1 cellular context compared by ENCODE assay signal in the genomic region with DNA sequence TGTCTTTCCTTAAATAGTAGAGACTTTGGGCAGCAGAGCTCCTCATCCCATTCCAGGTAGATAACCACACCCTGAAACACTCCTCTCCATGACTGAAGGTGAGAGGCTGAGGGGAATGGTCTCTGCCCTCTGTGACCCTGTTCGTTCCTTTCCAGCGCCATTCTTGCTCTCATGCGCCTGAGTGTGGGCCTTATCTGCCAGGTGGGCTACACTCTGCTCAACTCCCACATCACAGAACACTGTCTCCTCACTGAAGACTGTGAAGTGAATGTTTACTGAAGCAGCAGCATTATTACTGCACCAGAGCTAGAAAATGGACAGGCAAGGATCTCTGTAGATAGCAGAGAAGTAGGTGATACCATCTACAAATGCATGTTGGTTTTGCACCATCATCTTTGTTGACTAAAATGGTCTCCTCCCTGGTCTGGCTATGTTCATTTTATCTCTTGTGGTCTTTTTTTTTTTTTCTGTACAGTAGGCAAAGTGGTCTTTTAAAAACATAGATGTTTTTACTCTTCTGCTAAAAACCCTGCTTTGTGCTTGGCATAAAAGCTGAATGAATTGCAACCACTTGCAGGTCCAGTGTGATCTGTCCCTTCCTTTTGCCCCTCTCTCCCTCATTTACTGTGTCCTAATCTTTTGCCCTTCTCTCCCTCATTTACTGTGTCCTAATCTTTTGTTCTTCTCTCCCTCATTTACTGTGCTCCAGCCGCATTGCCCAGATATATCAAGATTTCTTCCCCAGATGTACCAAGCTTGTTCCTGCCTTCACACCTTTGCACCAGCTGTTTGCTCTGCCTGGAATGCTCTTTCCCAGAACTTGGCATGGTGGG.
TF ChIP-seq lines count a peak whose summit lies in the region.

No MANE protein-coding gene starts in this region.

TF ChIP-seq in HepG2, 621 proteins besides CTCF, POLR2A, EP300 and RAD21:
- TF ChIP-seq TEAD3 (CRISPR knock-in tag; optimal IDR thresholded peaks at IDR 0.05; ENCODE audit: borderline replicate concordance): peak; percentile 29
- 0 out of 2 replicates have a peak, but pooled peaks have one; percentile 27 for TF ChIP-seq SMYD3 (CRISPR knock-in tag; IDR thresholded peaks at IDR 0.05)
- TF ChIP-seq TMF1 (CRISPR knock-in tag; IDR thresholded peaks at IDR 0.05; ENCODE audit: low read depth): no peak
- TF ChIP-seq NCOA2 (CRISPR knock-in tag; IDR thresholded peaks at IDR 0.05): no peak
- TF ChIP-seq BCL6 (CRISPR knock-in tag; IDR thresholded peaks at IDR 0.05): 0 out of 2 replicates have a peak, but pooled peaks have one; percentile 16
TF ChIP-seq in HepG2: peak in this region for 3.
